In genomic region chr4:152820073-152820472, GRCh38 we compare ENCODE assay signal across 1 cellular context.
TF ChIP-seq lines count a peak whose summit lies in the region.

No MANE protein-coding gene starts in this region.

TF ChIP-seq in GM23338, 12 proteins besides CTCF, POLR2A, EP300 and RAD21:
- no peak for TF ChIP-seq STAT1 (IDR thresholded peaks at IDR 0.05; ENCODE audit: unreplicated experiment)
- no peak for TF ChIP-seq JUNB (IDR thresholded peaks at IDR 0.05; ENCODE audit: unreplicated experiment)
- no peak for TF ChIP-seq ZNF331 (CRISPR knock-in tag; IDR thresholded peaks at IDR 0.05; ENCODE audit: low read depth)
